ENCODE assay signal across 22 cellular contexts in genomic region chr3:14406762-14407161, GRCh38. TPM values are rescaled to one million over a fixed set of nuclear protein-coding genes. Genes with fewer than 3 reads are reported as not detected.
DNase-seq lines count a peak whose midpoint lies in the region; ATAC-seq and TF ChIP-seq lines count a peak whose summit lies in the region.
"Had no signal": no experiment of that assay in that cellular context is flagged by ENCODE, and none has a peak within 500 bp of the region (broad histone marks: within the 10 kb centered on the region; RNA-seq: fewer than 3 reads in every experiment).

No MANE protein-coding gene starts in this region.

- H3K36me3 ChIP-seq in CD8-positive, alpha-beta T cell (ENCODE audit: insufficient read depth, low read length): no peaks in the 10 kb centered on the region
- peaks cover 13% of the 10 kb centered on the region for H3K36me3 ChIP-seq in IMR-90 (ENCODE audit: control insufficient read depth, insufficient read depth, low read length)
- peaks cover 0 to 10% of the 10 kb centered on the region in 2 donors for H3K36me3 ChIP-seq in adrenal gland (replicated peaks in 1 of 2)
- H3K36me3 ChIP-seq in heart right ventricle: peaks cover 0 to 33% (median 0%) of the 10 kb centered on the region in 9 donors
- H3K36me3 ChIP-seq: BE2C, right atrium auricular region had no signal

- CTCF ChIA-PET in CD8-positive, alpha-beta T cell (lab: Charles Lee): interaction anchor here (2.0 to 2.6 kb wide), 2 partner anchors 26 to 146 kb away, joined by 4 to 5 read pairs; no protein-coding TSS in a partner anchor
- CTCF ChIA-PET in IMR-90 (lab: Yijun Ruan, JAX): no interaction called here

- H3K27ac ChIP-seq in CD8-positive, alpha-beta T cell (ENCODE audit: low read depth, low read length): no peak overlapping the region
- H3K27ac ChIP-seq in IMR-90 (ENCODE audit: insufficient read depth, low read length) (no peak overlapping the region), adrenal gland (peak overlapping the region in 4 of 5 donors; percentile 1 to 95 (median 90)), heart right ventricle (peak overlapping the region in 1 of 10 donors; percentile 94)
- H3K27ac ChIP-seq: esophagus squamous epithelium, tibial artery had no signal

- H2BK120ac ChIP-seq in IMR-90 (ENCODE audit: low read depth, low read length): no peak overlapping the region

- no peak overlapping the region for H3K4me2 ChIP-seq in IMR-90 (ENCODE audit: low read depth, low read length)

- dilution Hi-C loops in IMR-90 (cut with HindIII; ENCODE audit: low sequenced_read_pairs, unreplicated experiment): no loop called here

- H2BK5ac ChIP-seq in IMR-90 (ENCODE audit: low read depth, low read length, poor library complexity, severe bottlenecking): no peak overlapping the region

- no peak overlapping the region for H2BK20ac ChIP-seq in IMR-90 (ENCODE audit: low read depth, low read length)

- no peak overlapping the region; a peak in 1 of 4 replicates for H4K8ac ChIP-seq in IMR-90 (ENCODE audit: low read depth in 2 of 2, low read length in 2 of 2)

- H3K79me1 ChIP-seq in IMR-90 (ENCODE audit: low read depth in 1 of 2, low read length in 2 of 2): peaks cover 41 to 68% of the 10 kb centered on the region in 2 experiments

- ATAC-seq in CD8-positive, alpha-beta T cell: no peak
- no peak for ATAC-seq in IMR-90 (ENCODE audit: low read depth)
- ATAC-seq in GM21619 (IDR thresholded peaks at IDR 0.05; ENCODE audit: unreplicated experiment): no peak
- ATAC-seq in heart right ventricle: no peak

- H3K4me1 ChIP-seq in CD8-positive, alpha-beta T cell (ENCODE audit: insufficient read depth, low read length): peaks cover 27% of the 10 kb centered on the region
- H3K4me1 ChIP-seq in IMR-90 (ENCODE audit: control insufficient read depth, insufficient read depth, low read length) (peaks cover 33% of the 10 kb centered on the region), adrenal gland (replicated peaks in 1 of 2) (peaks cover 40 to 81% of the 10 kb centered on the region in 2 donors), heart right ventricle (peaks cover 14 to 71% (median 33%) of the 10 kb centered on the region in 9 donors)
- H3K4me1 ChIP-seq: BE2C had no signal

- BruUV-seq in IMR-90 (replicated peaks; lab: Mats Ljungman, UMichigan): no TSS peak

- H3K4me3 Mint-ChIP-seq in CD8-positive, alpha-beta T cell: no peak overlapping the region
- no peak overlapping the region for H3K4me3 Mint-ChIP-seq in progenitor cell of endocrine pancreas (ENCODE audit: low read depth)
- H3K4me3 Mint-ChIP-seq: activated CD4-positive, alpha-beta T cell treated with anti-CD3 and anti-CD28 coated beads, Interleukin-2, amount 10 ng/mL, durations not matched to agents 24 days and 14 days had no signal

- no CpG with 5 or more reads among the region's 3 CpGs for WGBS in IMR-90 (ENCODE audit: extremely low coverage in 2 of 2, insufficient read length in 1 of 2), 2 experiments
- WGBS in adrenal gland, 4 donors: 84 to 98% (median 90%) methylated on average over 3 of the region's 3 CpGs
- WGBS in heart right ventricle, 2 donors: 87 to 90% methylated on average over 3 of the region's 3 CpGs

- TF ChIP-seq CTCF in CD8-positive, alpha-beta T cell (IDR thresholded peaks at IDR 0.05): no peak
- TF ChIP-seq CTCF in IMR-90 (conservative IDR thresholded peaks at IDR 0.05; ENCODE audit: low read depth, low read length) (no peak), adrenal gland (IDR thresholded peaks at IDR 0.05) (no peak), progenitor cell of endocrine pancreas (IDR thresholded peaks at IDR 0.05; ENCODE audit: unreplicated experiment) (no peak), heart right ventricle (IDR thresholded peaks at IDR 0.05) (no peak)

- H3K9ac ChIP-seq in IMR-90 (ENCODE audit: low read depth, low read length): no peak overlapping the region

- H3K9me3 Mint-ChIP-seq in CD8-positive, alpha-beta T cell: no peaks in the 10 kb centered on the region
- no peaks in the 10 kb centered on the region for H3K9me3 Mint-ChIP-seq in progenitor cell of endocrine pancreas (ENCODE audit: low read depth)
- H3K9me3 Mint-ChIP-seq: activated CD4-positive, alpha-beta T cell treated with anti-CD3 and anti-CD28 coated beads, Interleukin-2, amount 10 ng/mL, durations not matched to agents 24 days and 14 days had no signal

- no peaks in the 10 kb centered on the region for H3K27me3 Mint-ChIP-seq in CD8-positive, alpha-beta T cell (ENCODE audit: low read depth)
- peaks cover 2% of the 10 kb centered on the region for H3K27me3 Mint-ChIP-seq in progenitor cell of endocrine pancreas
- H3K27me3 Mint-ChIP-seq: activated CD4-positive, alpha-beta T cell treated with anti-CD3 and anti-CD28 coated beads, Interleukin-2, amount 10 ng/mL, durations not matched to agents 24 days and 14 days had no signal

- no peak overlapping the region for H3K4me3 ChIP-seq in CD8-positive, alpha-beta T cell (ENCODE audit: low read depth, low read length)
- H3K4me3 ChIP-seq in IMR-90 (ENCODE audit: insufficient read depth, low read depth, low read length) (no peak overlapping the region), adrenal gland (no peak overlapping the region), heart right ventricle (no peak overlapping the region)
- H3K4me3 ChIP-seq: esophagus squamous epithelium, HAP-1, right atrium auricular region, tibial artery had no signal

- peak overlapping the region; percentile 49 for H3K27ac Mint-ChIP-seq in CD8-positive, alpha-beta T cell
- H3K27ac Mint-ChIP-seq in progenitor cell of endocrine pancreas: peak overlapping the region; percentile 52
- H3K27ac Mint-ChIP-seq: activated CD4-positive, alpha-beta T cell treated with anti-CD3 and anti-CD28 coated beads, Interleukin-2, amount 10 ng/mL, durations not matched to agents 24 days and 14 days had no signal

- H3K14ac ChIP-seq in IMR-90 (replicated peaks; ENCODE audit: low read depth, low read length): no peak overlapping the region

- H4K91ac ChIP-seq in IMR-90 (ENCODE audit: insufficient read depth, low read depth, low read length): no peak overlapping the region; the same call in 1 of the 2 replicates

- DNase-seq in CD8-positive, alpha-beta T cell: no peak
- DNase-seq in IMR-90: no peak
- no peak for DNase-seq in adrenal gland
- DNase-seq in progenitor cell of endocrine pancreas (ENCODE audit: low spot score, unreplicated experiment): no peak
- DNase-seq in 8988T: no peak
- DNase-seq in heart right ventricle: no peak
- DNase-seq: activated CD4-positive, alpha-beta T cell treated with anti-CD3 and anti-CD28 coated beads, Interleukin-2, amount 10 ng/mL, durations not matched to agents 24 days and 14 days; activated CD8-positive, alpha-beta memory T cell treated with anti-CD3 and anti-CD28 coated beads, Interleukin-2, amount 50 U/mL, for 4 hours; activated naive CD4-positive, alpha-beta T cell; aorta; BE2C; cerebellar nuclear complex; effector CD8-positive, alpha-beta T cell; esophagus squamous epithelium; NCI-H1694; NCI-H2227 treated with DMSO at 0.1 percent for 48 hours; NCI-H82; nucleus accumbens; tibial artery had no signal

- TF ChIP-seq RAD21 in IMR-90 (IDR thresholded peaks at IDR 0.05; ENCODE audit: low read length): no peak

- TF ChIP-seq POLR2A in IMR-90 (IDR thresholded peaks at IDR 0.05; ENCODE audit: low read depth, low read length) (no peak), adrenal gland (IDR thresholded peaks at IDR 0.05) (no peak)

- H3K56ac ChIP-seq in IMR-90 (ENCODE audit: extremely low read depth, insufficient read depth, low read length): no peak overlapping the region

- H4K20me1 ChIP-seq in IMR-90 (ENCODE audit: insufficient read depth, low read length): peaks cover 35% of the 10 kb centered on the region

- no peaks in the 10 kb centered on the region for H3K27me3 ChIP-seq in CD8-positive, alpha-beta T cell (ENCODE audit: insufficient read depth, low read length)
- no peaks in the 10 kb centered on the region for H3K27me3 ChIP-seq in IMR-90 (ENCODE audit: control insufficient read depth, insufficient read depth, low read length)
- H3K27me3 ChIP-seq in adrenal gland: no peaks in the 10 kb centered on the region
- H3K27me3 ChIP-seq in heart right ventricle: peaks cover 0 to 23% (median 0%) of the 10 kb centered on the region in 7 donors
- H3K27me3 ChIP-seq: BE2C, esophagus squamous epithelium, right atrium auricular region, tibial artery had no signal

- peaks cover 44% of the 10 kb centered on the region for H3K9me1 ChIP-seq in IMR-90 (ENCODE audit: insufficient read depth, low read length)

- no peak overlapping the region for H3K18ac ChIP-seq in IMR-90 (ENCODE audit: low read depth, low read length)

- in situ Hi-C loops in IMR-90 (cut with MboI; ENCODE audit: low sequenced_read_pairs): loop anchor here (5.0 kb wide), 1 partner anchor 56 kb away; no protein-coding TSS in a partner anchor

- POLR2A ChIA-PET in CD8-positive, alpha-beta T cell (lab: Charles Lee): interaction anchor here (1.1 kb wide), 1 partner anchor 228 kb away, joined by 3 read pairs; the partner anchor contains the start of gene LSM3
- POLR2A ChIA-PET in IMR-90 (lab: Charles Lee; ENCODE audit: unreplicated experiment): interaction anchor here (0.6 kb wide), 1 partner anchor 61 kb away, joined by 3 read pairs; no protein-coding TSS in a partner anchor

- H3K4ac ChIP-seq in IMR-90 (ENCODE audit: low read depth, low read length): no peak overlapping the region

- no peak overlapping the region for H2AK9ac ChIP-seq in IMR-90 (replicated peaks; ENCODE audit: low read depth, low read length, poor library complexity)

- H2BK15ac ChIP-seq in IMR-90 (ENCODE audit: low read depth, low read length): no peak overlapping the region

- no peak overlapping the region for H2AFZ ChIP-seq in IMR-90 (replicated peaks; ENCODE audit: low read length, poor library complexity)

- H3K9me3 ChIP-seq in CD8-positive, alpha-beta T cell (ENCODE audit: low read length): no peaks in the 10 kb centered on the region
- H3K9me3 ChIP-seq in IMR-90 (ENCODE audit: control insufficient read depth, insufficient read depth, low read length) (no peaks in the 10 kb centered on the region), adrenal gland (replicated peaks in 1 of 3) (no peaks in the 10 kb centered on the region), heart right ventricle (no peaks in the 10 kb centered on the region)
- H3K9me3 ChIP-seq: BE2C, esophagus squamous epithelium, HAP-1, right atrium auricular region, tibial artery had no signal

- H4K5ac ChIP-seq in IMR-90 (ENCODE audit: low read depth, low read length): no peak overlapping the region

- H3K23ac ChIP-seq in IMR-90 (ENCODE audit: low read depth, low read length): peak overlapping the region; percentile 36; the same call in 1 of the 2 replicates

- intact Hi-C loops in CD8-positive, alpha-beta T cell (cut with DNase I, micrococcal nuclease): loop anchor here in 1 of 2 experiments (10.0 kb wide), 1 partner anchor 752 kb away; no protein-coding TSS in a partner anchor
- intact Hi-C loops in IMR-90 (cut with micrococcal nuclease): no loop called here
- intact Hi-C loops in adrenal gland (cut with DNase I): loop anchor here in 1 of 2 donors (5.0 kb wide), 1 partner anchor 46 kb away; no protein-coding TSS in a partner anchor
- intact Hi-C loops in heart right ventricle (cut with DNase I): loop anchor here in 1 of 10 donors (10.0 kb wide), 1 partner anchor 142 kb away; no protein-coding TSS in a partner anchor

- peaks cover 39% of the 10 kb centered on the region for H3K36me3 Mint-ChIP-seq in CD8-positive, alpha-beta T cell
- H3K36me3 Mint-ChIP-seq in progenitor cell of endocrine pancreas (ENCODE audit: insufficient read depth): no peaks in the 10 kb centered on the region

- peaks cover 52% of the 10 kb centered on the region for H3K4me1 Mint-ChIP-seq in CD8-positive, alpha-beta T cell (ENCODE audit: low read depth)
- H3K4me1 Mint-ChIP-seq in progenitor cell of endocrine pancreas (ENCODE audit: low read depth): peaks cover 26% of the 10 kb centered on the region

- 0 out of 2 replicates have a peak overlapping the region, but pooled peaks have one; percentile 5 for H2AK5ac ChIP-seq in IMR-90 (ENCODE audit: low read depth, low read length)

RNA-seq across cellular contexts. Expression of gene SLC6A6, which starts 4.4 kb away (rescaled TPM):
- total RNA-seq in CD8-positive, alpha-beta T cell: 10 to 100 TPM; 25.8 to 30.9 TPM
- total RNA-seq in IMR-90 (2012; rRNA removed) (29.9 and 32.5 TPM in 2 replicates), adrenal gland (100 to 1,000 TPM in 3 of 8 donors, 10 to 100 TPM in 5; 71.8 to 197 (median 90.6) TPM), progenitor cell of endocrine pancreas (23.8 and 28.1 TPM in 2 replicates), heart right ventricle (10 to 100 TPM; 11.4 to 68.7 (median 44.0) TPM)
- polyA plus RNA-seq in IMR-90 (2012; rRNA removed) (39.3 and 39.4 TPM in 2 replicates), adrenal gland (10 to 100 TPM; 10.6 to 80.8 (median 13.0) TPM), heart right ventricle (10 to 100 TPM in 1 of 2 donors, 1 to 10 TPM in 1; 7.7 to 55.4 TPM)
- 14.9 and 24.2 TPM in 2 replicates for polyA plus RNA-seq in IMR-90 (2012; cell fraction: cytosol; rRNA removed)
- polyA plus RNA-seq in IMR-90 (2012; cell fraction: nucleus; rRNA removed; ENCODE audit: low replicate concordance): 70.6 and 99.2 TPM in 2 replicates

Comparison
In these comparisons a context has a peak if more than half of its experiments do, and no peak if none do; other contexts are left out.
1. H3K27ac ChIP-seq: peak in adrenal gland (4 of 5); none in CD8-positive, alpha-beta T cell (single experiment) and IMR-90 (single experiment).